2 cellular contexts compared by ENCODE assay signal in genomic region chr2:104853401-104853925, GRCh38.
TF ChIP-seq lines count a peak whose summit lies in the region.

No MANE protein-coding gene starts in this region.

TF ChIP-seq in SK-N-SH, 30 proteins besides CTCF, POLR2A, EP300 and RAD21 (continued from another document):
- TF ChIP-seq USF2 (IDR thresholded peaks at IDR 0.05; ENCODE audit: borderline replicate concordance, low read depth, low read length) (no peak), RXRA (IDR thresholded peaks at IDR 0.05; ENCODE audit: borderline replicate concordance, low read depth) (no peak), MAX (IDR thresholded peaks at IDR 0.05; ENCODE audit: low read depth) (no peak), FOXJ3 (CRISPR knock-in tag; IDR thresholded peaks at IDR 0.05) (no peak), FOXM1 (IDR thresholded peaks at IDR 0.05; ENCODE audit: low read depth) (no peak), TEAD4 (IDR thresholded peaks at IDR 0.05; ENCODE audit: borderline replicate concordance, insufficient read depth) (no peak), RFX5 (IDR thresholded peaks at IDR 0.05; ENCODE audit: low read length) (no peak), YY1 (IDR thresholded peaks at IDR 0.05; ENCODE audit: low read depth) (no peak), FOSL2 (IDR thresholded peaks at IDR 0.05; ENCODE audit: borderline replicate concordance, low read depth) (no peak), MXI1 (IDR thresholded peaks at IDR 0.05; ENCODE audit: low read depth, low read length) (no peak), NRF1 (IDR thresholded peaks at IDR 0.05; ENCODE audit: low read depth, low read length) (no peak)

TF ChIP-seq in SK-N-SH treated with all-trans-retinoic acid at 6 μM for 48 hours, 23 proteins besides CTCF, POLR2A, EP300 and RAD21 (continued from another document):
- TF ChIP-seq TSHZ2 (CRISPR knock-in tag; IDR thresholded peaks at IDR 0.05): no peak
- no peak for TF ChIP-seq GLIS3 (CRISPR knock-in tag; IDR thresholded peaks at IDR 0.05)
- no peak for TF ChIP-seq PATZ1 (CRISPR knock-in tag; IDR thresholded peaks at IDR 0.05; ENCODE audit: borderline replicate concordance)
- no peak for TF ChIP-seq RARB (CRISPR knock-in tag; IDR thresholded peaks at IDR 0.05)
TF ChIP-seq in SK-N-SH treated with all-trans-retinoic acid at 6 μM for 48 hours: peak in this region for 0.
